ENCODE assay signal across 8 cellular contexts in genomic region chr11:129375731-129376657, GRCh38. TPM values are rescaled to one million over a fixed set of nuclear protein-coding genes. Genes with fewer than 3 reads are reported as not detected.
DNase-seq lines count a peak whose midpoint lies in the region; ATAC-seq and TF ChIP-seq lines count a peak whose summit lies in the region.

Gene BARX2 (plus strand): TSS chr11:129375848. CDS start chr11:129376036, 188 bp downstream.

- peak; percentile 76 for TF ChIP-seq CTCF in 22Rv1 (IDR thresholded peaks at IDR 0.05)
- TF ChIP-seq CTCF in spleen (IDR thresholded peaks at IDR 0.05 in 8 of 11, conservative IDR thresholded peaks at IDR 0.05 in 3 of 11) = no peak

- H3K27ac ChIP-seq in 22Rv1 (no peak within 1 kb of the TSS), spleen (no peak within 1 kb of the TSS)

- WGBS in spleen, 5 donors = 2 to 10% (median 2%) methylated on average over 32 to 85 of the region's 85 CpGs

- no peak for ATAC-seq in HG03469 (IDR thresholded peaks at IDR 0.05; ENCODE audit: unreplicated experiment)

- H3K4me3 ChIP-seq in spleen = peak within 1 kb of the TSS in 6 of 8 donors; percentile 13 to 64 (median 25)

- H3K27me3 ChIP-seq in spleen (replicated peaks in 1 of 7) = peaks cover 5 to 100% (median 73%) of the 10 kb centered on the region in 7 donors

- TF ChIP-seq POLR2A in spleen (IDR thresholded peaks at IDR 0.05) = no peak

- no peaks in the 10 kb centered on the region for H3K9me3 ChIP-seq in spleen

- H3K4me1 ChIP-seq in spleen = peaks cover 24 to 45% (median 40%) of the 10 kb centered on the region in 6 donors

- in situ Hi-C loops in T47D (cut with HindIII; ENCODE audit: low pct_unique_long_range_greater_than_20kb, low sequenced_read_pairs) = no loop called here

- peak; percentile 22 for DNase-seq in GM04504 (ENCODE audit: low read depth)
- DNase-seq in NCI-H526 (lab: John Stamatoyannopoulos, UW) = peak; percentile 65 to 98
- DNase-seq in T47D (ENCODE audit: low read depth in 1 of 2, low spot score in 1 of 2) = peak; percentile 94
- peak; percentile 77 for DNase-seq in iPS-NIHi7 (ENCODE audit: extremely low spot score)
- no peak for DNase-seq in spleen
- DNase-seq in NCI-H1694 (lab: John Stamatoyannopoulos, UW) = no peak

- H3K36me3 ChIP-seq in spleen = no peaks in the 10 kb centered on the region

- intact Hi-C loops in spleen (cut with DNase I; ENCODE audit: low total_unique reads) = no loop called here

RNA-seq across cellular contexts. Expression of gene BARX2, which starts in this region (rescaled TPM):
- not detected for total RNA-seq in spleen
- polyA plus RNA-seq in spleen = under 1 TPM; 0.03 to 0.06 (median 0.04) TPM

Comparison
In these comparisons a context has a peak if more than half of its experiments do, and no peak if none do; other contexts are left out.
1. DNase-seq: peak in GM04504 (single experiment), NCI-H526 (2 of 2), T47D (2 of 2) and iPS-NIHi7 (single experiment); none in spleen (single experiment) and NCI-H1694 (single experiment).